ENCODE assay signal across 1 cellular context in genomic region chr9:132161743-132162187, GRCh38.
TF ChIP-seq lines count a peak whose summit lies in the region.

Gene NTNG2 (plus strand): TSS chr9:132162058. CDS start chr9:132166832, 4,774 bp downstream.

TF ChIP-seq in WTC11, 78 proteins besides CTCF, POLR2A, EP300 and RAD21 (continued from another document):
- TF ChIP-seq HMGXB4 (CRISPR knock-in tag; IDR thresholded peaks at IDR 0.05) = no peak
